In genomic region chr16:16996830-16997229, GRCh38 we compare ENCODE assay signal across 1 cellular context.
TF ChIP-seq lines count a peak whose summit lies in the region.

No MANE protein-coding gene starts in this region.

TF ChIP-seq in GM23338, 12 proteins besides CTCF, POLR2A, EP300 and RAD21 (continued from another document):
- no peak for TF ChIP-seq REST (IDR thresholded peaks at IDR 0.05; ENCODE audit: unreplicated experiment)
- no peak for TF ChIP-seq JUNB (IDR thresholded peaks at IDR 0.05; ENCODE audit: unreplicated experiment)
- TF ChIP-seq ETS1 (IDR thresholded peaks at IDR 0.05), result no peak
